Comparison of ENCODE assay signal across 8 cellular contexts in the genomic region with DNA sequence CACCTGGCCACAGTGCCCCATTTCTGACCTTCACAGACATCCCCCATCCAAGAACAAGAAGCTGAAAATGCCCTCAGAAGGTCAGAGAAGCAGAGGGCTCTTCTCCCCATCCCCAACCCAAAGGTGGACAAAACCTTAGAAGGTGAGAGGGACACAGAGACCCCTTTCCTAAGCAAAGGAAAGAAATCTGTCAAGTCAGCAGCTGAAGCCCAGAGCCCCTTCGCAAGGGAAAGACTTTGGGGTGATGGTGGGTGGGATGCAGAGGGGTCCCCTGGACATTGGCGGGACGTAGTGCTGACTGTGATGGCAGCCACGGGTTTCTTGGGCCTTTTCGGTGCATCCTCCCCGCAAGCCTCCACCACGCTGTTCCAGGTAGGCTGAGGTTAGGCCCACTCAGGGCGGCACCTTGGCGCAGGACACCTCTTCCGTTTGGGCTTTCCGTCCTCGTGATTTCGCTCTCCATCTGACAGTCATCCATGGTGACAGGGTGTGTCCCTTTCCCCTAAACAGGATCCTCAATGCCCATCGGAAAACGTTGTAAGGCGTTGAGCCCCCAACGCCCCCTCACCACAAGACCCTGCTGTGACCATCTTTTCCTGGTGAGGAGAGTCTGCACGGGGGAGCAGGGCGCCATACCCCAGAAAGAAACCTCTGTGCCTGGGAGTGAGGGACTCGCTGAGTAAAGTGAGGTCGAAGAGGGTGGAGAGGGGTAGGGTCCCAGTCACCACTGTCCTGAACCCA. TPM values are rescaled to one million over a fixed set of nuclear protein-coding genes. Genes with fewer than 3 reads are reported as not detected.
DNase-seq lines count a peak whose midpoint lies in the region; ATAC-seq and TF ChIP-seq lines count a peak whose summit lies in the region.

No MANE protein-coding gene starts in this region.

- no peak for DNase-seq in activated T-cell treated with anti-CD3 and anti-CD28 coated beads, Interleukin-2, amount 50 U/mL, for 24 hours
- DNase-seq in activated T-cell treated with anti-CD3 and anti-CD28 coated beads, Interleukin-2, amount 50 U/mL, for 48 hours: no peak
- DNase-seq in activated naive CD8-positive, alpha-beta T cell treated with anti-CD3 and anti-CD28 coated beads, Interleukin-2, amount 50 U/mL, for 24 hours: no peak
- DNase-seq in left lung (peak in 1 of 2 donors; percentile 51), type B pancreatic cell (ENCODE audit: extremely low spot score, unreplicated experiment) (no peak), HEK293T (ENCODE audit: extremely low spot score) (no peak), cerebellar nuclear complex (lab: John Stamatoyannopoulos, UW) (no peak)
- no peak for DNase-seq in stimulated activated CD4-positive, alpha-beta T cell treated with anti-CD3 and anti-CD28 coated beads, Interleukin-2, amount 100 ng/mL, for 48 hours

- POLR2A ChIA-PET in HEK293T (lab: Yijun Ruan, JAX): no interaction called here

- peaks cover 25% of the 10 kb centered on the region for H3K4me1 Mint-ChIP-seq in activated T-cell treated with anti-CD3 and anti-CD28 coated beads, Interleukin-2, amount 50 U/mL, for 24 hours (ENCODE audit: low read depth)
- H3K4me1 Mint-ChIP-seq in activated naive CD8-positive, alpha-beta T cell treated with anti-CD3 and anti-CD28 coated beads, Interleukin-2, amount 50 U/mL, for 24 hours: peaks cover 27% of the 10 kb centered on the region
- peaks cover 23% of the 10 kb centered on the region for H3K4me1 Mint-ChIP-seq in type B pancreatic cell (ENCODE audit: unreplicated experiment)

- H3K4me3 ChIP-seq in left lung: peak overlapping the region; percentile 24 to 37

- H3K4me3 Mint-ChIP-seq in activated T-cell treated with anti-CD3 and anti-CD28 coated beads, Interleukin-2, amount 50 U/mL, for 24 hours: peak overlapping the region; percentile 58
- peak overlapping the region; percentile 64 for H3K4me3 Mint-ChIP-seq in activated naive CD8-positive, alpha-beta T cell treated with anti-CD3 and anti-CD28 coated beads, Interleukin-2, amount 50 U/mL, for 24 hours
- H3K4me3 Mint-ChIP-seq in type B pancreatic cell: peak overlapping the region; percentile 66

- CTCF ChIA-PET in HEK293T (lab: Yijun Ruan, JAX): no interaction called here

- H3K27ac ChIP-seq in left lung: peak overlapping the region; percentile 48 to 56

- H3K27me3 Mint-ChIP-seq in activated T-cell treated with anti-CD3 and anti-CD28 coated beads, Interleukin-2, amount 50 U/mL, for 24 hours: no peaks in the 10 kb centered on the region
- H3K27me3 Mint-ChIP-seq in activated naive CD8-positive, alpha-beta T cell treated with anti-CD3 and anti-CD28 coated beads, Interleukin-2, amount 50 U/mL, for 24 hours: no peaks in the 10 kb centered on the region
- no peaks in the 10 kb centered on the region for H3K27me3 Mint-ChIP-seq in type B pancreatic cell

- intact Hi-C loops in left lung (cut with DNase I): no loop called here

- peaks cover 4 to 18% of the 10 kb centered on the region in 2 donors for H3K4me1 ChIP-seq in left lung

- H3K36me3 Mint-ChIP-seq in activated T-cell treated with anti-CD3 and anti-CD28 coated beads, Interleukin-2, amount 50 U/mL, for 24 hours (ENCODE audit: low read depth): no peaks in the 10 kb centered on the region
- no peaks in the 10 kb centered on the region for H3K36me3 Mint-ChIP-seq in activated naive CD8-positive, alpha-beta T cell treated with anti-CD3 and anti-CD28 coated beads, Interleukin-2, amount 50 U/mL, for 24 hours (ENCODE audit: low read depth)
- no peaks in the 10 kb centered on the region for H3K36me3 Mint-ChIP-seq in type B pancreatic cell

- TF ChIP-seq CTCF in left lung (IDR thresholded peaks at IDR 0.05): no peak
- TF ChIP-seq CTCF in type B pancreatic cell (conservative IDR thresholded peaks at IDR 0.05): no peak

- H3K27ac Mint-ChIP-seq in activated T-cell treated with anti-CD3 and anti-CD28 coated beads, Interleukin-2, amount 50 U/mL, for 24 hours: peak overlapping the region; percentile 72
- H3K27ac Mint-ChIP-seq in activated naive CD8-positive, alpha-beta T cell treated with anti-CD3 and anti-CD28 coated beads, Interleukin-2, amount 50 U/mL, for 24 hours: peak overlapping the region; percentile 64
- H3K27ac Mint-ChIP-seq in type B pancreatic cell: peak overlapping the region; percentile 46

- no peaks in the 10 kb centered on the region for H3K36me3 ChIP-seq in left lung

- no peaks in the 10 kb centered on the region for H3K27me3 ChIP-seq in left lung

- no peaks in the 10 kb centered on the region for H3K9me3 ChIP-seq in left lung

- peak; percentile 14 for ATAC-seq in activated naive CD8-positive, alpha-beta T cell treated with anti-CD3 and anti-CD28 coated beads, Interleukin-2, amount 50 U/mL, for 24 hours
- ATAC-seq in left lung: no peak

- H3K9me3 Mint-ChIP-seq in activated T-cell treated with anti-CD3 and anti-CD28 coated beads, Interleukin-2, amount 50 U/mL, for 24 hours: no peaks in the 10 kb centered on the region
- H3K9me3 Mint-ChIP-seq in activated naive CD8-positive, alpha-beta T cell treated with anti-CD3 and anti-CD28 coated beads, Interleukin-2, amount 50 U/mL, for 24 hours: no peaks in the 10 kb centered on the region
- no peaks in the 10 kb centered on the region for H3K9me3 Mint-ChIP-seq in type B pancreatic cell

TF ChIP-seq in HEK293T, 16 proteins besides CTCF, POLR2A, EP300 and RAD21:
- TF ChIP-seq TARDBP (IDR thresholded peaks at IDR 0.05) (no peak), SP1 (IDR thresholded peaks at IDR 0.05) (no peak), FOXK2 (IDR thresholded peaks at IDR 0.05) (no peak), ARNT (IDR thresholded peaks at IDR 0.05) (no peak)

RNA-seq across cellular contexts. Expression of a gene that starts 10.7 kb away (rescaled TPM):
- total RNA-seq in left lung (under 1 TPM in 1 of 2 donors, not detected in 1; 0.76 TPM), type B pancreatic cell (ENCODE audit: low replicate concordance) (not detected in 2 replicates)

RNA-seq across cellular contexts. Expression of a gene that starts 24.6 kb away (rescaled TPM):
- not detected for total RNA-seq in left lung
- not detected in 2 replicates for total RNA-seq in type B pancreatic cell (ENCODE audit: low replicate concordance)

RNA-seq across cellular contexts. Expression of a gene that starts 24.7 kb away (rescaled TPM):
- total RNA-seq in left lung (100 to 1,000 TPM in 1 of 2 donors, 10 to 100 TPM in 1; 47.6 to 107 TPM), type B pancreatic cell (ENCODE audit: low replicate concordance) (59.8 and 82.7 TPM in 2 replicates)

RNA-seq across cellular contexts. Expression of a gene that starts 28.5 kb away (rescaled TPM):
- total RNA-seq in left lung (100 to 1,000 TPM in 1 of 2 donors, 10 to 100 TPM in 1; 72.8 to 117 TPM), type B pancreatic cell (ENCODE audit: low replicate concordance) (110 and 116 TPM in 2 replicates)

RNA-seq across cellular contexts. Expression of a gene that starts 33.7 kb away (rescaled TPM):
- 10 to 100 TPM in 1 of 2 donors, 1 to 10 TPM in 1; 9.2 to 16.7 TPM for total RNA-seq in left lung
- total RNA-seq in type B pancreatic cell (ENCODE audit: low replicate concordance): 15.8 and 16.4 TPM in 2 replicates
